In the genomic region with DNA sequence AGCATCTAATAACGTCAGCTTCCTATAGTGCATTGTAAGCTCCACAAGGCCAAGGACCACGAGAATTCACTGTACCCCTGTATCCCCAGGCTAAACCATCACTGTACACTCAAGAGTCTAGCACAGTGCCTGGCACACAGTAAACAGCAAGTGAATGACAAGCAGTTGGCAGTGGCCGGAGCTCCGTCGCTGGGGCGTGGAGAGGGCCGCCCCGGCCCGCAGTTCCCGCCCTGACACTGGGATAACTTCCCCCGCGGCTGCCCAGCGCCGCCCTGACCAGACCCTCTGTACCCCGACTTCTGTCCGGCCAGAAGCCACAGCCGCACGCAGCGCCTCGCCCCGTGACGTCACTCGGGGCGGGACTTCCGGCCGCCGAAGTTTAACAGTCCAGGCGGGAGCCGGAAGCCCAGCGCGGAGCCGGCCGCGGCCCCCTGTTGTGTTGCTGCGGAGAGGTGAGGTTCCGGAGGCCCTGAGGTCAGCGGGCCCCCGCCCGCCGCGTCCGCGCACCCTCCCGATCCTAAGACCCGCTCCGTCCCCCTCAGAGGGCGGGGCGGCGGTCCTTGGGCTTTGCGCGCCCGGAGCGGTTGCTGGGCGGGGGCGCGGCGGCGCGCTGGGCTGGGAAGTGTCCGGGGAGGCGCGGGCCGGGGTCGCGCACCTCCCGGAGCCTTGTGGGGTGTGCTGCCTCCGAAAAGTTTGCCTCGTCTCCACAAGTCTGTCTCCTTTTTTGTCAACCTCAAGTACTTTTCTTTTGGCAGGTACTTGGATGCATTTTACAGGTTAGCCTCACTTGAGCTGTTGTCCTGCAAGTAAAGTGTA, we compare ENCODE assay signal across 8 cellular contexts. TPM values are rescaled to one million over a fixed set of nuclear protein-coding genes. Genes with fewer than 3 reads are reported as not detected.
A peak's percentile ranks its signal among the peaks of the same experiment; 100 is the strongest.
DNase-seq lines count a peak whose midpoint lies in the region; ATAC-seq and TF ChIP-seq lines count a peak whose summit lies in the region.

A gene with protein sequence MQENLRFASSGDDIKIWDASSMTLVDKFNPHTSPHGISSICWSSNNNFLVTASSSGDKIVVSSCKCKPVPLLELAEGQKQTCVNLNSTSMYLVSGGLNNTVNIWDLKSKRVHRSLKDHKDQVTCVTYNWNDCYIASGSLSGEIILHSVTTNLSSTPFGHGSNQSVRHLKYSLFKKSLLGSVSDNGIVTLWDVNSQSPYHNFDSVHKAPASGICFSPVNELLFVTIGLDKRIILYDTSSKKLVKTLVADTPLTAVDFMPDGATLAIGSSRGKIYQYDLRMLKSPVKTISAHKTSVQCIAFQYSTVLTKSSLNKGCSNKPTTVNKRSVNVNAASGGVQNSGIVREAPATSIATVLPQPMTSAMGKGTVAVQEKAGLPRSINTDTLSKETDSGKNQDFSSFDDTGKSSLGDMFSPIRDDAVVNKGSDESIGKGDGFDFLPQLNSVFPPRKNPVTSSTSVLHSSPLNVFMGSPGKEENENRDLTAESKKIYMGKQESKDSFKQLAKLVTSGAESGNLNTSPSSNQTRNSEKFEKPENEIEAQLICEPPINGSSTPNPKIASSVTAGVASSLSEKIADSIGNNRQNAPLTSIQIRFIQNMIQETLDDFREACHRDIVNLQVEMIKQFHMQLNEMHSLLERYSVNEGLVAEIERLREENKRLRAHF (plus strand): TSS at position 409 of the 816 bp plus-strand sequence. CDS start 2,503 bp downstream, outside the sequence.

- H3K9me3 ChIP-seq in MG63 (no peaks in the 10 kb centered on the region), osteoblast (ENCODE audit: low read depth, low read length) (no peaks in the 10 kb centered on the region)

- peak within 1 kb of the TSS; percentile 96 for H3K27ac ChIP-seq in osteoblast (ENCODE audit: low read depth, low read length)
- no peak within 1 kb of the TSS for H3K27ac ChIP-seq in temporal lobe (ENCODE audit: low read depth, low read length)

- peaks cover 22 to 27% of the 10 kb centered on the region in 2 donors for H3K36me3 Mint-ChIP-seq in activated naive CD4-positive, alpha-beta T cell treated with anti-CD3 and anti-CD28 coated beads, Interleukin-2, amount 50 U/mL, for 72 hours

- TF ChIP-seq CTCF in GM06990 (IDR thresholded peaks at IDR 0.05; ENCODE audit: insufficient read depth, low read length, poor library complexity, severe bottlenecking) = no peak
- no peak for TF ChIP-seq CTCF in osteoblast (IDR thresholded peaks at IDR 0.05; ENCODE audit: extremely low read depth, low read depth, low read length)

- DNase-seq in GM06990 (ENCODE audit: extremely low read depth, insufficient read length) = peak; percentile 93
- peak; percentile 78 for DNase-seq in HCEC 1CT
- peak; percentile 93 for DNase-seq in MG63
- DNase-seq in SKM-1 (lab: John Stamatoyannopoulos, UW; ENCODE audit: unreplicated experiment) = peak; percentile 1
- peak; percentile 80 to 92 for DNase-seq in activated naive CD4-positive, alpha-beta T cell treated with anti-CD3 and anti-CD28 coated beads, Interleukin-2, amount 50 U/mL, for 72 hours (ENCODE audit: low spot score in 2 of 2)
- peak; percentile 82 for DNase-seq in glomerular visceral epithelial cell (ENCODE audit: extremely low spot score)
- DNase-seq in osteoblast (ENCODE audit: insufficient read length, low spot score, missing footprints) = peak; percentile 97

- H3K9me3 Mint-ChIP-seq in activated naive CD4-positive, alpha-beta T cell treated with anti-CD3 and anti-CD28 coated beads, Interleukin-2, amount 50 U/mL, for 72 hours = no peaks in the 10 kb centered on the region

- peak within 1 kb of the TSS; percentile 98 for H3K4me2 ChIP-seq in osteoblast (ENCODE audit: insufficient read depth, low read length)

- ATAC-seq in activated naive CD4-positive, alpha-beta T cell treated with anti-CD3 and anti-CD28 coated beads, Interleukin-2, amount 50 U/mL, for 72 hours = peak; percentile 91 to 92

- H4K20me1 ChIP-seq in osteoblast (ENCODE audit: insufficient read depth, low read length) = no peaks in the 10 kb centered on the region

- H3K36me3 ChIP-seq in GM06990 (ENCODE audit: control insufficient read depth, insufficient read depth, low read length) = no peaks in the 10 kb centered on the region; the same call in 1 of the 2 replicates
- peaks cover 15% of the 10 kb centered on the region; the same call in 1 of the 2 replicates for H3K36me3 ChIP-seq in MG63
- H3K36me3 ChIP-seq in osteoblast (ENCODE audit: insufficient read depth, low read length) = no peaks in the 10 kb centered on the region

- H3K27ac Mint-ChIP-seq in activated naive CD4-positive, alpha-beta T cell treated with anti-CD3 and anti-CD28 coated beads, Interleukin-2, amount 50 U/mL, for 72 hours = peak within 1 kb of the TSS; percentile 94 to 97

- peak within 1 kb of the TSS; percentile 100 for H2AFZ ChIP-seq in osteoblast (ENCODE audit: low read length)

- H3K4me1 ChIP-seq in osteoblast (ENCODE audit: insufficient read depth, low read length) = peaks cover 16% of the 10 kb centered on the region

- no peaks in the 10 kb centered on the region for H3K27me3 ChIP-seq in GM06990 (replicated peaks; ENCODE audit: control insufficient read depth, insufficient read depth, low read length)
- no peaks in the 10 kb centered on the region for H3K27me3 ChIP-seq in MG63
- H3K27me3 ChIP-seq in osteoblast (ENCODE audit: insufficient read depth, low read length) = no peaks in the 10 kb centered on the region

- peak within 1 kb of the TSS; percentile 81 for H3K4me3 ChIP-seq in GM06990 (replicated peaks; ENCODE audit: low read depth, low read length)
- peak within 1 kb of the TSS; percentile 85 for H3K4me3 ChIP-seq in MG63
- peak within 1 kb of the TSS; percentile 99 for H3K4me3 ChIP-seq in osteoblast (ENCODE audit: insufficient read depth, low read length)

- H3K79me2 ChIP-seq in osteoblast (ENCODE audit: insufficient read depth, low read length) = peaks cover 38% of the 10 kb centered on the region

RNA-seq across cellular contexts. Expression of the gene that starts here (rescaled TPM):
- 32.2 and 118 TPM in 2 replicates for total RNA-seq in MG63 (2014; rRNA removed; shearing (Covaris generic); ENCODE audit: low replicate concordance)
- 10 to 100 TPM; 45.1 to 65.6 TPM for total RNA-seq in activated naive CD4-positive, alpha-beta T cell treated with anti-CD3 and anti-CD28 coated beads, Interleukin-2, amount 50 U/mL, for 72 hours
- 28.3 and 33.3 TPM in 2 replicates for total RNA-seq in osteoblast
- 11.1 TPM for total RNA-seq in temporal lobe

Comparison
In these comparisons a context has a peak if more than half of its experiments do, and no peak if none do; other contexts are left out.
1. DNase-seq: peak in every context shown above with its lines; median percentile 97 in osteoblast; 93 in GM06990; 93 in MG63; 86 in activated naive CD4-positive, alpha-beta T cell treated with anti-CD3 and anti-CD28 coated beads, Interleukin-2, amount 50 U/mL, for 72 hours; 82 in glomerular visceral epithelial cell; 78 in HCEC 1CT; 1 in SKM-1.